In the genomic region with DNA sequence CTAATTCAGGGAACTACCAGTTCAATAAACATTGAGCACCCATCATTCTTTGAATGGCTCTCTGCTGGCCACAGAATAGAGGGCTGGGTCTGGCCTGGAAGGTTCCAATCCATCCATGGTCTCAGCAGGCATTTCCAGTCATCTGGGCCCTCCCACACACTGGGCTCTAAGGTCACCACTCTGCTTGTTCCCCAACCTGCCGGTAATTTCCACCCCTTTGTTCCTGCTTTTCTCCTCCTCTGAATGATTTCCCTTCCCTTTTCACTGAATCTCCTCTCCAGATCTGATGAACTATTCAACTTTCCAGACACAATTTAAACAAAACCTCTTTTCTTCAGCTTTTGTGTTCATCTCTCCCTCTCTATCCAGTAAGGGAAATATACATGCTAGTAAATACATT, we compare ENCODE assay signal across 1 cellular context.
TF ChIP-seq lines count a peak whose summit lies in the region.

No MANE protein-coding gene starts in this region.

TF ChIP-seq in endothelial cell of umbilical vein, 7 proteins besides CTCF, POLR2A, EP300 and RAD21 (continued from another document):
- no peak for TF ChIP-seq GATA2 (IDR thresholded peaks at IDR 0.05; ENCODE audit: insufficient read depth, insufficient read length, low read depth, low read length)
- TF ChIP-seq, protein P1, sequence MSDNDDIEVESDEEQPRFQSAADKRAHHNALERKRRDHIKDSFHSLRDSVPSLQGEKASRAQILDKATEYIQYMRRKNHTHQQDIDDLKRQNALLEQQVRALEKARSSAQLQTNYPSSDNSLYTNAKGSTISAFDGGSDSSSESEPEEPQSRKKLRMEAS (IDR thresholded peaks at IDR 0.05; ENCODE audit: insufficient read depth, insufficient read length) = no peak
